8 cellular contexts compared by ENCODE assay signal in the genomic region with DNA sequence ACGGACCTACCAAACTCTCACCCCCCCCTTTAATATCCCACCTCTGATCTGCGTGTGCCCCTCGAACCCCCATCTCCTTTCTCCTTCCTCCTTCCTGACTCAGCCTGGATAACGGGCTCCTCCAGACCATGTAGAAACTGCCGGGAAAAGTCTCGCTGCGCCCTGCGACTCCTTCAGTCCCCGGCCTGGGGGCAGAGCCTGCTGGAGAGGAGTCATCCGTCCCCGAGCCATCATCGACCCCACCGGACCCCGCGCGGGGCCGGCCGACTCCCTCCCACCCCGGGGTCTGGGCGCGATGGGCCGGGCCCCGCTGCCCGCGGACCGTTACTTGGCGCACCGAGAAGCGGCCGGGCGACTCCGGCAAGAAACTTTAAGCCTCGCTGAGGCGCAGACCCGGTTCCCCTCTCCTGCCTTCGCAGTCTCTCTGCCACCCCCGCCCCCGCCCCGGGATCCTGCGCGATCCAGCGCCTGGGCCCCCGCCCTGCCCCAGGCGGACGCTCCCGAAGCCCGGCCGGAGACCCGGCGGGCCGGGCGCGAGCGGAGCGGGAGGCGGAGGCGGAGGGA. TPM values are rescaled to one million over a fixed set of nuclear protein-coding genes. Genes with fewer than 3 reads are reported as not detected.
DNase-seq lines count a peak whose midpoint lies in the region; ATAC-seq and TF ChIP-seq lines count a peak whose summit lies in the region.

No MANE protein-coding gene starts in this region.

- no peak overlapping the region for H2BK15ac ChIP-seq in H9 (ENCODE audit: low read depth, low read length)

- H4K5ac ChIP-seq in H9 (ENCODE audit: insufficient read length, low read depth, low read length): no peak overlapping the region

- peak; percentile 73 for ATAC-seq in Panc1
- no peak for ATAC-seq in HG02938 (IDR thresholded peaks at IDR 0.05; ENCODE audit: unreplicated experiment)
- no peak for ATAC-seq in GM18520 (IDR thresholded peaks at IDR 0.05; ENCODE audit: unreplicated experiment)

- no peak overlapping the region for H3T11ph ChIP-seq in H9 (ENCODE audit: low read length)

- intact Hi-C loops in Panc1 (cut with micrococcal nuclease; ENCODE audit: unreplicated experiment): no loop called here
- intact Hi-C loops in dendritic cell treated with granulocyte-macrophage colony-stimulating factor and Interleukin-4, amounts not matched to agents 40 ng/mL and 50 ng/mL, for 4 days (cut with micrococcal nuclease): no loop called here

- H3K4me1 ChIP-seq in H9 (ENCODE audit: insufficient read depth, low read length) (peaks cover 14% of the 10 kb centered on the region), Panc1 (ENCODE audit: control insufficient read depth, insufficient read depth, low read length) (peaks cover 10% of the 10 kb centered on the region; the same call in 1 of the 2 replicates), mucosa of stomach (ENCODE audit: control insufficient read depth, insufficient read depth, low read length) (no peaks in the 10 kb centered on the region)

- H3K79me1 ChIP-seq in H9 (ENCODE audit: insufficient read depth, low read depth, low read length, poor library complexity, severe bottlenecking): no peaks in the 10 kb centered on the region

- POLR2A ChIA-PET in Panc1 (lab: Charles Lee): no interaction called here

- H3K14ac ChIP-seq in H9 (ENCODE audit: insufficient read depth, low read length): no peak overlapping the region

- H3K4me3 ChIP-seq in Panc1 (ENCODE audit: low read depth in 2 of 2, low read length in 2 of 2): peak overlapping the region; percentile 47 to 58
- no peak overlapping the region for H3K4me3 ChIP-seq in mucosa of stomach (ENCODE audit: low read length)

- H3K27ac ChIP-seq in H9 (ENCODE audit: insufficient read length, low read depth, low read length) (no peak overlapping the region), Panc1 (ENCODE audit: low read length) (no peak overlapping the region)

- H3K9me3 ChIP-seq in H9 (ENCODE audit: control insufficient read depth, low read depth, low read length) (no peaks in the 10 kb centered on the region), Panc1 (ENCODE audit: control insufficient read depth, insufficient read depth, low read depth, low read length) (no peaks in the 10 kb centered on the region), mucosa of stomach (ENCODE audit: control insufficient read depth, low read length) (no peaks in the 10 kb centered on the region)

- peaks cover 0 to 3% of the 10 kb centered on the region in 2 experiments; a peak in 3 of 5 replicates for H3K9me3 Mint-ChIP-seq in H9
- H3K9me3 Mint-ChIP-seq in dendritic cell treated with granulocyte-macrophage colony-stimulating factor and Interleukin-4, amounts not matched to agents 40 ng/mL and 50 ng/mL, for 4 days: no peaks in the 10 kb centered on the region

- no peak overlapping the region for H3K56ac ChIP-seq in H9 (ENCODE audit: insufficient read length, low read depth, low read length)

- no peak overlapping the region for H2BK5ac ChIP-seq in H9 (ENCODE audit: insufficient read length, low read length)

- in situ Hi-C loops in Panc1 (cut with HindIII; ENCODE audit: low pct_unique_long_range_greater_than_20kb, low sequenced_read_pairs): no loop called here

- H3K4me2 ChIP-seq in H9 (ENCODE audit: insufficient read depth, insufficient read length, low read length): peak overlapping the region; percentile 43

- H3K36me3 ChIP-seq in Panc1 (ENCODE audit: control insufficient read depth, insufficient read depth, low read length): no peaks in the 10 kb centered on the region
- no peaks in the 10 kb centered on the region for H3K36me3 ChIP-seq in mucosa of stomach (ENCODE audit: control insufficient read depth, insufficient read depth, low read length)

- DNase-seq in GM10266 (ENCODE audit: extremely low spot score) (peak; percentile 56), H9 (no peak), Panc1 (ENCODE audit: low read depth, low spot score) (no peak)
- DNase-seq in stimulated activated CD4-positive, alpha-beta T cell treated with anti-CD3 and anti-CD28 coated beads, Interleukin-1b, Interleukin-23, amount 100 ng/mL, for 48 hours: no peak

- no peak overlapping the region for H2AK5ac ChIP-seq in H9 (ENCODE audit: insufficient read length, low read length)

- H3K36me3 Mint-ChIP-seq in H9 (ENCODE audit: insufficient read depth in 1 of 3, low read depth in 3 of 3): no peaks in the 10 kb centered on the region
- H3K36me3 Mint-ChIP-seq in dendritic cell treated with granulocyte-macrophage colony-stimulating factor and Interleukin-4, amounts not matched to agents 40 ng/mL and 50 ng/mL, for 4 days (ENCODE audit: low read depth): no peaks in the 10 kb centered on the region

- H3K4me1 Mint-ChIP-seq in H9: peaks cover 45 to 55% of the 10 kb centered on the region in 2 experiments
- H3K4me1 Mint-ChIP-seq in dendritic cell treated with granulocyte-macrophage colony-stimulating factor and Interleukin-4, amounts not matched to agents 40 ng/mL and 50 ng/mL, for 4 days (ENCODE audit: low read depth): peaks cover 33% of the 10 kb centered on the region

- no peak overlapping the region for H4K8ac ChIP-seq in H9 (replicated peaks; ENCODE audit: insufficient read length, low read depth, low read length)

- peaks cover 50% of the 10 kb centered on the region for H3K27me3 Mint-ChIP-seq in H9 (ENCODE audit: low read depth)
- no peaks in the 10 kb centered on the region for H3K27me3 Mint-ChIP-seq in dendritic cell treated with granulocyte-macrophage colony-stimulating factor and Interleukin-4, amounts not matched to agents 40 ng/mL and 50 ng/mL, for 4 days

- no TSS peak for BruUV-seq in Panc1 (replicated peaks; lab: Mats Ljungman, UMichigan)

- no peak overlapping the region for H3K4ac ChIP-seq in H9 (ENCODE audit: low read depth, low read length)

- no peak for TF ChIP-seq CTCF in GM10266 (IDR thresholded peaks at IDR 0.05; ENCODE audit: control insufficient read depth, insufficient read depth, low read depth, missing control alignments)
- TF ChIP-seq CTCF in H9 (conservative IDR thresholded peaks at IDR 0.05): no peak
- TF ChIP-seq CTCF in Panc1 (IDR thresholded peaks at IDR 0.05): no peak

- H3K79me2 ChIP-seq in H9 (ENCODE audit: insufficient read depth, low read length): no peaks in the 10 kb centered on the region

- peaks cover 25% of the 10 kb centered on the region for H3K23me2 ChIP-seq in H9 (ENCODE audit: insufficient read length, low read depth, low read length, poor library complexity, severe bottlenecking)

- no CpG with 5 or more reads among the region's 57 CpGs for WGBS in H9 (ENCODE audit: extremely low coverage, insufficient read length, low lambda C conversion rate)

- H3K9ac ChIP-seq in H9 (ENCODE audit: extremely low read depth, insufficient read length, low read length): no peak overlapping the region
- H3K9ac ChIP-seq in mucosa of stomach (ENCODE audit: low read length): peak overlapping the region; percentile 81

- H3K23ac ChIP-seq in H9 (ENCODE audit: insufficient read length, low read depth, low read length): no peak overlapping the region

- no peak overlapping the region for H2AFZ ChIP-seq in H9 (ENCODE audit: low read length)

- CTCF ChIA-PET in Panc1 (lab: Charles Lee): no interaction called here

- H3K4me3 Mint-ChIP-seq in H9: peak overlapping the region; percentile 62 to 85
- H3K4me3 Mint-ChIP-seq in dendritic cell treated with granulocyte-macrophage colony-stimulating factor and Interleukin-4, amounts not matched to agents 40 ng/mL and 50 ng/mL, for 4 days: peak overlapping the region; percentile 86

- peak overlapping the region in 1 of 3 experiments; percentile 81; a peak in 1 of 7 replicates for H3K27ac Mint-ChIP-seq in H9
- no peak overlapping the region for H3K27ac Mint-ChIP-seq in dendritic cell treated with granulocyte-macrophage colony-stimulating factor and Interleukin-4, amounts not matched to agents 40 ng/mL and 50 ng/mL, for 4 days

- H3K27me3 ChIP-seq in H9 (ENCODE audit: insufficient read depth, low read length) (peaks cover 79% of the 10 kb centered on the region), Panc1 (ENCODE audit: control insufficient read depth, insufficient read depth, low read length) (peaks cover 49% of the 10 kb centered on the region), mucosa of stomach (ENCODE audit: control insufficient read depth, insufficient read depth, low read length) (peaks cover 74% of the 10 kb centered on the region)

- no peak overlapping the region for H3K18ac ChIP-seq in H9 (ENCODE audit: insufficient read length, low read depth, low read length)

- no peaks in the 10 kb centered on the region for H4K20me1 ChIP-seq in H9 (ENCODE audit: control insufficient read depth, insufficient read depth, insufficient read length)

- H2BK12ac ChIP-seq in H9 (ENCODE audit: insufficient read length, low read depth, low read length): no peak overlapping the region

- no peak overlapping the region for H2BK120ac ChIP-seq in H9 (ENCODE audit: low read depth, low read length, poor library complexity, severe bottlenecking)

- no peak overlapping the region for H2BK20ac ChIP-seq in H9 (ENCODE audit: low read depth, low read length, poor library complexity, severe bottlenecking)

- H4K91ac ChIP-seq in H9 (ENCODE audit: insufficient read length, low read depth, low read length): no peak overlapping the region

RNA-seq across cellular contexts. Expression of gene ZEB2, which starts 3.4 kb away (rescaled TPM):
- total RNA-seq in H9 (2021) (0.77 and 1.2 TPM in 2 replicates), Panc1 (2021; ENCODE audit: unreplicated experiment) (1.1 TPM)
- polyA plus RNA-seq in Panc1 (2012; ENCODE audit: insufficient read length): 0.10 TPM
